27 cellular contexts compared by ENCODE assay signal in the genomic region with DNA sequence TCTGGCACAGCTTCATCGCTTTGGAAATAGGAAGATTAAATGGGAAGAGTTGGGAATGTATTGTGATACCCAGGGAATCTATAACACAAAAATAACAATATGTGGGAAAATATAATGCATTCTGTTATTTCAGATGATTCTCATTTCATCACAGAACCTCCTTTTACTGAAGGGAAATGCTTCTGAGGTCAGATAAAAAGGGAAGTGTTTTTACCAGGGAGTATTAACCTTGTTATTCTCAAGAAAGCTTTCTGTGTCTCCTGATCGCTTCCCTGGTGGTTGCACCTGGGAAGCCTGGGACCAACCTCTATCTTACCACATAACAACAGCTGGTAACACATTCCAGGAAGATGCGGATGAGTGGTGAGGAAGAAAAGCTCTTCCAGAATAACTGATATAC. TPM values are rescaled to one million over a fixed set of nuclear protein-coding genes. Genes with fewer than 3 reads are reported as not detected.
"Had no signal": no experiment of that assay in that cellular context is flagged by ENCODE, and none has a peak within 500 bp of the region (broad histone marks: within the 10 kb centered on the region; RNA-seq: fewer than 3 reads in every experiment).

No MANE protein-coding gene starts in this region.

- H3K9me3 Mint-ChIP-seq: nephron; stimulated activated effector memory CD8-positive, alpha-beta T cell treated with anti-CD3 and anti-CD28 coated beads, Interleukin-12 subunit alpha, Interleukin-12 subunit beta, amount 100 ng/mL, for 72 hours; stimulated activated naive CD8-positive, alpha-beta T cell treated with anti-CD3 and anti-CD28 coated beads, Interleukin-15, amount 100 ng/mL, for 72 hours had no signal

- ATAC-seq: activated CD4-positive, alpha-beta T cell treated with anti-CD3 and anti-CD28 coated beads for 36 hours; gastroesophageal sphincter; sciatic nerve; stimulated activated effector memory CD8-positive, alpha-beta T cell treated with anti-CD3 and anti-CD28 coated beads, Interleukin-12 subunit alpha, Interleukin-12 subunit beta, amount 100 ng/mL, for 72 hours; stimulated activated naive CD8-positive, alpha-beta T cell treated with anti-CD3 and anti-CD28 coated beads, Interleukin-15, amount 100 ng/mL, for 72 hours had no signal

- H3K4me2 ChIP-seq: hepatocyte had no signal

- H3K36me3 ChIP-seq: gastroesophageal sphincter, left ventricle myocardium inferior, ovary, thyroid gland, upper lobe of left lung, vagina had no signal

- H2AFZ ChIP-seq: hepatocyte had no signal

- H3K27ac Mint-ChIP-seq: activated CD4-positive, alpha-beta T cell treated with anti-CD3 and anti-CD28 coated beads for 36 hours; nephron; progenitor cell of endocrine pancreas; stimulated activated effector memory CD8-positive, alpha-beta T cell treated with anti-CD3 and anti-CD28 coated beads, Interleukin-12 subunit alpha, Interleukin-12 subunit beta, amount 100 ng/mL, for 72 hours had no signal

- H3K27ac ChIP-seq: gastroesophageal sphincter, hepatocyte, left ventricle myocardium inferior, ovary, thyroid gland, upper lobe of left lung, vagina had no signal

- H3K36me3 Mint-ChIP-seq: stimulated activated effector memory CD8-positive, alpha-beta T cell treated with anti-CD3 and anti-CD28 coated beads, Interleukin-12 subunit alpha, Interleukin-12 subunit beta, amount 100 ng/mL, for 72 hours had no signal

- H3K79me2 ChIP-seq: hepatocyte had no signal

- H3K27me3 Mint-ChIP-seq: activated CD4-positive, alpha-beta T cell treated with anti-CD3 and anti-CD28 coated beads for 36 hours; stimulated activated naive CD8-positive, alpha-beta T cell treated with anti-CD3 and anti-CD28 coated beads, Interleukin-15, amount 100 ng/mL, for 72 hours had no signal

- H3K4me1 Mint-ChIP-seq: activated CD4-positive, alpha-beta T cell treated with anti-CD3 and anti-CD28 coated beads for 36 hours; nephron; stimulated activated naive CD8-positive, alpha-beta T cell treated with anti-CD3 and anti-CD28 coated beads, Interleukin-15, amount 100 ng/mL, for 72 hours had no signal

- H3K4me1 ChIP-seq: gastroesophageal sphincter, left ventricle myocardium inferior, thyroid gland, upper lobe of left lung, vagina had no signal

- DNase-seq: activated CD4-positive, alpha-beta T cell treated with anti-CD3 and anti-CD28 coated beads for 36 hours; activated CD4-positive, CD25-positive, alpha-beta regulatory T cell; activated CD8-positive, alpha-beta memory T cell treated with anti-CD3 and anti-CD28 coated beads for 24 hours; activated gamma-delta T cell treated with Interleukin-2 at 50 U/mL for 16 hours; activated naive CD4-positive, alpha-beta T cell treated with anti-CD3 and anti-CD28 coated beads, Interleukin-2, amount 50 U/mL, for 16 hours; activated T-cell treated with anti-CD3 and anti-CD28 coated beads, Interleukin-2, amount 50 U/mL, for 1 hour; amniotic stem cell; caudate nucleus; cortex of kidney; islet precursor cell; left ventricle myocardium inferior; ovary; small intestine; stimulated activated CD4-positive, alpha-beta T cell treated with anti-CD3 and anti-CD28 coated beads, Interleukin-4, amount 100 ng/mL, for 24 hours; stimulated activated naive CD8-positive, alpha-beta T cell treated with anti-CD3 and anti-CD28 coated beads, Interleukin-15, amount 100 ng/mL, for 72 hours; substantia nigra; thyroid gland; upper lobe of left lung had no signal

- H3K4me3 ChIP-seq: gastroesophageal sphincter, hepatocyte, left ventricle myocardium inferior, lung, ovary, thyroid gland, upper lobe of left lung, vagina had no signal

- H3K4me3 Mint-ChIP-seq: activated CD4-positive, alpha-beta T cell treated with anti-CD3 and anti-CD28 coated beads for 36 hours; nephron; stimulated activated effector memory CD8-positive, alpha-beta T cell treated with anti-CD3 and anti-CD28 coated beads, Interleukin-12 subunit alpha, Interleukin-12 subunit beta, amount 100 ng/mL, for 72 hours; stimulated activated naive CD8-positive, alpha-beta T cell treated with anti-CD3 and anti-CD28 coated beads, Interleukin-15, amount 100 ng/mL, for 72 hours had no signal

- H3K27me3 ChIP-seq: gastroesophageal sphincter, hepatocyte, ovary, thyroid gland, upper lobe of left lung, vagina had no signal

RNA-seq across cellular contexts. Expression of gene SCG2, which starts 47.2 kb away (rescaled TPM):
- total RNA-seq: activated CD4-positive, alpha-beta T cell treated with anti-CD3 and anti-CD28 coated beads for 36 hours; endothelial cell of umbilical vein had no signal
- polyA plus RNA-seq: endothelial cell of umbilical vein had no signal
